In the genomic region with DNA sequence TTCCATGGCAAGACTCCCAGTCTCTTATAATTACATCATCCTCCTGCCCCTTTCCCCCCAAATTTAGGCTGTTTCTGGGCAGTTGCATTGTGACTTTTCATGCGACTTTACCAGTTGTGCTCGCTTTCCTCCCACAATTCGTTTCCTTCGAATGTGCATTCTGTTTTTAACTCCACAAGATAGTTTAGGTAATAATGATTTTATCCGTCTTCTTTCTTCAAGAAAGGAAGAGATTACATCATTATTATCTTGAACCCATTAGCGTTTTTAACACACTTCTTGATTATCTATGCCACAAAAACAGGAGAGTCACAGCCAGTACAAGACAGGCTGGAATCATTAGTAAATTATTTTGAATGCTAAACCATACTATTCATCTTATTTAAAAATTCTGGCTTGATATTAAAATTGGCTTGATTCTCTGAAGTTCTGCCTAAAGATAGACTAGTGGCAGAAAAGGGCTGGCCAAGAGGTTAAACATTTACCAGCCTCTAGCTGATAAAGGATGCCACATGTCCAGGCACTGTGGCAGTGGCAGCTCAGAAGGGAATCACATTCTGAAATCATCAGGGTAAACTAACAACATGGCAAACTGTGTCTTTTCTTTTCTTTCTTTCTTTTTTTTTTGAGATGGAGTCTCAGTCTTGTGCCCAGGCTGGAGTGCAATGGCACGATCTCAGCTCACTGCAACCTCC, we compare ENCODE assay signal across 35 cellular contexts. TPM values are rescaled to one million over a fixed set of nuclear protein-coding genes. Genes with fewer than 3 reads are reported as not detected.
"Had no signal": no experiment of that assay in that cellular context is flagged by ENCODE, and none has a peak within 500 bp of the region (broad histone marks: within the 10 kb centered on the region; RNA-seq: fewer than 3 reads in every experiment).

No MANE protein-coding gene starts in this region.

- H3K4me3 Mint-ChIP-seq: activated B cell treated with CpG ODN at 0.5 μM for 24 hours; activated CD4-positive, alpha-beta T cell treated with anti-CD3 and anti-CD28 coated beads for 36 hours; activated CD8-positive, alpha-beta T cell treated with anti-CD3 and anti-CD28 coated beads for 36 hours; activated naive CD8-positive, alpha-beta T cell; activated T-cell treated with anti-CD3 and anti-CD28 coated beads, Interleukin-2, amount 50 U/mL, for 4 hours; activated T-helper 17 cell treated with anti-CD3 and anti-CD28 coated beads, Interleukin-2, amount 50 U/mL, for 72 hours; effector memory CD8-positive, alpha-beta T cell; T-helper 17 cell; T-helper 2 cell treated with Interferon-gamma antibody and Interleukin-4, amounts not matched to agents 5 μg/mL and 100 μg/mL, for 36 hours had no signal

- H3K36me3 ChIP-seq: gastroesophageal sphincter, WERI-Rb-1 had no signal

- H3K27me3 Mint-ChIP-seq: activated CD4-positive, alpha-beta T cell treated with anti-CD3 and anti-CD28 coated beads for 36 hours; activated CD8-positive, alpha-beta T cell treated with anti-CD3 and anti-CD28 coated beads for 36 hours; activated naive CD8-positive, alpha-beta T cell; activated T-helper 17 cell treated with anti-CD3 and anti-CD28 coated beads, Interleukin-2, amount 50 U/mL, for 72 hours had no signal

- H3K27me3 ChIP-seq: esophagus squamous epithelium, heart right ventricle had no signal

- H3K4me3 ChIP-seq: esophagus squamous epithelium, gastroesophageal sphincter, heart right ventricle had no signal

- H3K27ac Mint-ChIP-seq: activated B cell treated with CpG ODN at 0.5 μM for 24 hours; activated CD4-positive, alpha-beta T cell treated with anti-CD3 and anti-CD28 coated beads for 36 hours; activated CD8-positive, alpha-beta T cell treated with anti-CD3 and anti-CD28 coated beads for 36 hours; activated naive CD8-positive, alpha-beta T cell; activated T-helper 17 cell treated with anti-CD3 and anti-CD28 coated beads, Interleukin-2, amount 50 U/mL, for 72 hours; effector memory CD8-positive, alpha-beta T cell; T-helper 17 cell; T-helper 2 cell treated with Interferon-gamma antibody and Interleukin-4, amounts not matched to agents 5 μg/mL and 100 μg/mL, for 36 hours had no signal

- H3K4me1 Mint-ChIP-seq: activated B cell treated with CpG ODN at 0.5 μM for 24 hours; activated CD4-positive, alpha-beta T cell treated with anti-CD3 and anti-CD28 coated beads for 36 hours; activated T-helper 17 cell treated with anti-CD3 and anti-CD28 coated beads, Interleukin-2, amount 50 U/mL, for 72 hours had no signal

- H3K4me1 ChIP-seq: esophagus squamous epithelium, gastroesophageal sphincter, heart right ventricle had no signal

- H3K9me3 Mint-ChIP-seq: activated B cell treated with CpG ODN at 0.5 μM for 24 hours; activated CD8-positive, alpha-beta T cell treated with anti-CD3 and anti-CD28 coated beads for 36 hours; activated T-cell treated with anti-CD3 and anti-CD28 coated beads, Interleukin-2, amount 50 U/mL, for 4 hours; activated T-helper 17 cell treated with anti-CD3 and anti-CD28 coated beads, Interleukin-2, amount 50 U/mL, for 72 hours; effector memory CD8-positive, alpha-beta T cell; T-helper 2 cell treated with Interferon-gamma antibody and Interleukin-4, amounts not matched to agents 5 μg/mL and 100 μg/mL, for 36 hours had no signal

- DNase-seq: activated B cell treated with CpG ODN at 0.5 μM for 24 hours; activated CD4-positive, alpha-beta T cell treated with anti-CD3 and anti-CD28 coated beads for 36 hours; activated CD4-positive, alpha-beta T cell treated with anti-CD3 and anti-CD28 coated beads, Interleukin-2, amount 50 U/mL, for 1 hour; activated CD4-positive, alpha-beta T cell treated with anti-CD3 and anti-CD28 coated beads, Interleukin-2, amount 50 U/mL, for 48 hours; activated CD4-positive, CD25-positive, alpha-beta regulatory T cell treated with anti-CD3 and anti-CD28 coated beads, Interleukin-2, amount 50 U/mL, for 72 hours; activated CD8-positive, alpha-beta memory T cell treated with anti-CD3 and anti-CD28 coated beads for 24 hours; activated CD8-positive, alpha-beta T cell treated with anti-CD3 and anti-CD28 coated beads for 36 hours; activated effector memory CD4-positive, alpha-beta T cell treated with Interleukin-2 at 50 U/mL for 16 hours; activated gamma-delta T cell treated with Interleukin-2 at 50 U/mL for 16 hours; activated naive CD4-positive, alpha-beta T cell treated with anti-CD3 and anti-CD28 coated beads, Interleukin-2, amount 50 U/mL, for 16 hours; activated naive CD4-positive, alpha-beta T cell treated with Interleukin-2 at 50 U/mL for 16 hours; activated T-cell treated with anti-CD3 and anti-CD28 coated beads, Interleukin-2, amount 50 U/mL, for 4 hours; amniotic stem cell; anterior cingulate cortex; caudate nucleus; cortex of kidney; dermis blood vessel endothelial cell; effector CD4-positive, alpha-beta T cell; effector memory CD8-positive, alpha-beta T cell; esophagus squamous epithelium; foreskin melanocyte; heart right ventricle; T-helper 1 cell; T-helper 17 cell; T1000; WERI-Rb-1 had no signal

- H3K36me3 Mint-ChIP-seq: activated naive CD8-positive, alpha-beta T cell had no signal

- FAIRE-seq: astrocyte, colon, endothelial cell of umbilical vein had no signal

- H3K9me3 ChIP-seq: esophagus squamous epithelium, gastroesophageal sphincter, heart right ventricle had no signal

- H3K27ac ChIP-seq: epithelial cell of prostate, esophagus squamous epithelium, gastroesophageal sphincter, heart right ventricle, WERI-Rb-1 had no signal

- ATAC-seq: activated CD4-positive, alpha-beta T cell treated with anti-CD3 and anti-CD28 coated beads for 36 hours; activated CD8-positive, alpha-beta T cell treated with anti-CD3 and anti-CD28 coated beads for 36 hours; activated T-cell treated with anti-CD3 and anti-CD28 coated beads, Interleukin-2, amount 50 U/mL, for 4 hours; activated T-helper 17 cell treated with anti-CD3 and anti-CD28 coated beads, Interleukin-2, amount 50 U/mL, for 72 hours; effector memory CD8-positive, alpha-beta T cell; gastroesophageal sphincter; heart right ventricle; T-helper 17 cell had no signal

RNA-seq across cellular contexts. Expression of gene CFI, which starts 52.3 kb away (rescaled TPM):
- total RNA-seq: activated B cell treated with CpG ODN at 0.5 μM for 24 hours; activated CD4-positive, alpha-beta T cell treated with anti-CD3 and anti-CD28 coated beads for 36 hours; activated CD8-positive, alpha-beta T cell treated with anti-CD3 and anti-CD28 coated beads for 36 hours; activated T-helper 17 cell treated with anti-CD3 and anti-CD28 coated beads, Interleukin-2, amount 50 U/mL, for 72 hours; astrocyte; chondrocyte; T-helper 17 cell had no signal
